Comparison of ENCODE assay signal across 8 cellular contexts in the genomic region with DNA sequence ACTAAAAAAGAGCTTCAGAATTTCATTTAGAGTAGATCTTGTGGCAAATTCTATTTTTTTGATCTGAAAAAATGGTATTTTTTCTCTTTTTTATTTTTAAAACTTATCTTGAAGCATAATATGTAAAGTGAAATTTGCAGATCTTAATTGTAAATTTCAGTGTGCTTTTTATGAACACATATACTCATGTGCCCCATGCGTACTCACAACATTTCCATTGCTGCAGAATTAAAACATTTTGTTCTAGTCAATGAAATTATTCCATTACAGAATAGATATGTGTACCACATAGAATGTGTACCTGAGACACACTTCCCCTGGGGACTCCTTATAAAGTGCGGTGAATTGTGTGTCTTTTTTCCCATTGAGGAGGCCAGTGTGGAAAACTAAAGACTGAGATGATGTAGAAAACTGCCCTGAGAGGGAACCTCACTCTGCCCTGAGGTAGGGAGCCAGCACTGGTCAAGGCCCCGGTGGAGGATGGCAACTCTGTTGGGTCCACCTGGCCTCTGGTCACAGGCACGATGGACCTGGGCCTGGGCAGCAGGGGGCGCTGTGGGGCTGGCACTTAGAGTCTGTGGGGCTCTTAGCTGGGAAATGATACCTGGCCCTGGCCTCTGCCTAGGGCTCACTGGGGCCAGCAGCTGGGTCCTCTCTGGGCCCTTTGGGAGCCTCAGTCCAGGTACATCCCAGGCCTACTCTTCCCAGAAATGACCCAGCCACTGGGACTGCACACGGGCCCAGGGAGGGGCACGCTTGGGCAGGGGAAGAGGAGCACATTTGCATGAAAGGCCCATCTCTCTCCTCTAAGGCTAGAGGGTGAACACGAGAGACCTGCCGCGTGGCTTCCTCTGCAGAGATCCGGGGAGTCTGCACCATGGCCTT.
DNase-seq lines count a peak whose midpoint lies in the region; ATAC-seq and TF ChIP-seq lines count a peak whose summit lies in the region.

No MANE protein-coding gene starts in this region.

- H3K27ac ChIP-seq in gastroesophageal sphincter (peak overlapping the region in 3 of 4 donors; percentile 62 to 75 (median 74)), ovary (peak overlapping the region in 1 of 2 donors; percentile 56)

- no peak overlapping the region for H3K4me3 ChIP-seq in gastroesophageal sphincter
- H3K4me3 ChIP-seq in ovary: no peak overlapping the region

- intact Hi-C loops in ovary (cut with DNase I): loop anchor here in 1 of 4 donors (10.0 kb wide), 1 partner anchor 346 kb away; no protein-coding TSS in a partner anchor

- no peak for TF ChIP-seq EP300 in gastroesophageal sphincter (IDR thresholded peaks at IDR 0.05)
- no peak for TF ChIP-seq EP300 in ovary (IDR thresholded peaks at IDR 0.05)

- DNase-seq in activated effector memory CD4-positive, alpha-beta T cell treated with anti-CD3 and anti-CD28 coated beads, Interleukin-2, amount 50 U/mL, for 16 hours: peak; percentile 80
- DNase-seq in activated effector memory CD4-positive, alpha-beta T cell treated with Interleukin-2 at 50 U/mL for 16 hours: no peak
- DNase-seq in NCI-H1930 (lab: John Stamatoyannopoulos, UW): peak; percentile 45 to 72
- DNase-seq in activated T-cell treated with anti-CD3 and anti-CD28 coated beads for 24 hours (ENCODE audit: low read depth): peak; percentile 20
- DNase-seq in ovary: peak; percentile 26 to 79 (median 36)

- peak in 2 of 4 experiments; percentile 23 to 55 for TF ChIP-seq CTCF in gastroesophageal sphincter (IDR thresholded peaks at IDR 0.05)
- TF ChIP-seq CTCF in ovary (IDR thresholded peaks at IDR 0.05): peak in 1 of 3 donors; percentile 25

- H3K4me1 ChIP-seq in gastroesophageal sphincter: peaks cover 0 to 9% (median 5%) of the 10 kb centered on the region in 3 donors
- H3K4me1 ChIP-seq in ovary (ENCODE audit: insufficient read depth): no peaks in the 10 kb centered on the region

- H3K36me3 ChIP-seq in gastroesophageal sphincter: no peaks in the 10 kb centered on the region
- no peaks in the 10 kb centered on the region for H3K36me3 ChIP-seq in ovary

- H3K9me3 ChIP-seq in gastroesophageal sphincter (no peaks in the 10 kb centered on the region), ovary (no peaks in the 10 kb centered on the region)

- H3K27me3 ChIP-seq in gastroesophageal sphincter (peaks cover 37% of the 10 kb centered on the region), ovary (no peaks in the 10 kb centered on the region)

- ATAC-seq in gastroesophageal sphincter (no peak), GM18870 (IDR thresholded peaks at IDR 0.05; ENCODE audit: unreplicated experiment) (no peak), GM19324 (IDR thresholded peaks at IDR 0.05; ENCODE audit: low FRiP score, unreplicated experiment) (no peak)

- TF ChIP-seq POLR2A in gastroesophageal sphincter (IDR thresholded peaks at IDR 0.05) (no peak), ovary (IDR thresholded peaks at IDR 0.05) (no peak)

- 61 to 92% methylated on average over 1 to 4 of the region's 11 CpGs for WGBS in gastroesophageal sphincter (ENCODE audit: low coverage in 1 of 2), 2 donors
- WGBS in ovary, 3 donors: 35 to 48% (median 43%) methylated on average over 11 of the region's 11 CpGs
